Comparison of ENCODE assay signal across 37 cellular contexts in genomic region chr12:66115083-66115600, GRCh38.
"Had no signal": no experiment of that assay in that cellular context is flagged by ENCODE, and none has a peak within 500 bp of the region (broad histone marks: within the 10 kb centered on the region; RNA-seq: fewer than 3 reads in every experiment).

No MANE protein-coding gene starts in this region.

- H3K4me3 Mint-ChIP-seq: activated CD4-positive, alpha-beta T cell treated with anti-CD3 and anti-CD28 coated beads for 36 hours; activated CD4-positive, alpha-beta T cell treated with anti-CD3 and anti-CD28 coated beads, Interleukin-2, amount 10 ng/mL, durations not matched to agents 7 days and 5 days; activated CD8-positive, alpha-beta memory T cell treated with anti-CD3 and anti-CD28 coated beads, Interleukin-2, amount 10 ng/mL, durations not matched to agents 7 days and 5 days; activated naive CD8-positive, alpha-beta T cell treated with anti-CD3 and anti-CD28 coated beads for 36 hours; T-helper 1 cell treated with Interleukin-12 subunit alpha and Interleukin-12 subunit beta and Interleukin-4 antibody, amounts not matched to agents 30 μg/mL and 1 μg/mL, for 36 hours; T-helper 2 cell treated with Interferon-gamma antibody and Interleukin-4, amounts not matched to agents 5 μg/mL and 100 μg/mL, for 36 hours; WTC11 had no signal

- ATAC-seq: activated CD4-positive, alpha-beta T cell treated with anti-CD3 and anti-CD28 coated beads for 36 hours; activated CD4-positive, CD25-positive, alpha-beta regulatory T cell treated with anti-CD3 and anti-CD28 coated beads, Interleukin-2, amount 50 U/mL, for 24 hours; activated CD8-positive, alpha-beta memory T cell treated with anti-CD3 and anti-CD28 coated beads, Interleukin-2, amount 10 ng/mL, durations not matched to agents 7 days and 5 days; Panc1; WTC11 had no signal

- H3K4me3 ChIP-seq: MG63, SJSA1 had no signal

- DNase-seq: activated CD4-positive, alpha-beta T cell treated with anti-CD3 and anti-CD28 coated beads for 36 hours; activated CD4-positive, alpha-beta T cell treated with anti-CD3 and anti-CD28 coated beads, Interleukin-2, amount 10 ng/mL, durations not matched to agents 7 days and 5 days; activated CD4-positive, alpha-beta T cell treated with anti-CD3 and anti-CD28 coated beads, Interleukin-2, amount 50 U/mL, for 48 hours; activated CD8-positive, alpha-beta memory T cell treated with anti-CD3 and anti-CD28 coated beads for 24 hours; activated CD8-positive, alpha-beta memory T cell treated with anti-CD3 and anti-CD28 coated beads, Interleukin-2, amount 10 ng/mL, durations not matched to agents 7 days and 5 days; activated CD8-positive, alpha-beta memory T cell treated with anti-CD3 and anti-CD28 coated beads, Interleukin-2, amount 50 U/mL, for 48 hours; activated effector memory CD4-positive, alpha-beta T cell treated with anti-CD3 and anti-CD28 coated beads, Interleukin-2, amount 50 U/mL, for 16 hours; activated naive CD4-positive, alpha-beta T cell; activated naive CD4-positive, alpha-beta T cell treated with anti-CD3 and anti-CD28 coated beads, Interleukin-2, amount 50 U/mL, for 16 hours; activated naive CD8-positive, alpha-beta T cell treated with anti-CD3 and anti-CD28 coated beads for 36 hours; activated T-cell treated with anti-CD3 and anti-CD28 coated beads, Interleukin-2, amount 50 U/mL, for 48 hours; amniotic stem cell; aorta; brain microvascular endothelial cell; central memory CD4-positive, alpha-beta T cell; Kasumi-1; KBM-7; MG63; MV-4-11; NCI-H1105; NCI-H1417 treated with DMSO at 0.1 percent for 48 hours; NCI-H1694 treated with DMSO at 0.1 percent for 48 hours; NCI-H2081; NCI-H2171 treated with DMSO at 0.1 percent for 48 hours; NCI-H2227 treated with DMSO at 0.1 percent for 48 hours; NCI-H446; NCI-H510A treated with DMSO at 0.1 percent for 48 hours; NCI-H526 treated with DMSO at 0.1 percent for 48 hours; NCI-H774; SHP77; SK-N-SH had no signal

- H3K27ac Mint-ChIP-seq: activated CD4-positive, alpha-beta T cell treated with anti-CD3 and anti-CD28 coated beads for 36 hours; activated CD4-positive, alpha-beta T cell treated with anti-CD3 and anti-CD28 coated beads, Interleukin-2, amount 10 ng/mL, durations not matched to agents 7 days and 5 days; activated CD8-positive, alpha-beta memory T cell treated with anti-CD3 and anti-CD28 coated beads, Interleukin-2, amount 10 ng/mL, durations not matched to agents 7 days and 5 days; activated naive CD8-positive, alpha-beta T cell treated with anti-CD3 and anti-CD28 coated beads for 36 hours; T-helper 1 cell treated with Interleukin-12 subunit alpha and Interleukin-12 subunit beta and Interleukin-4 antibody, amounts not matched to agents 30 μg/mL and 1 μg/mL, for 36 hours; T-helper 2 cell treated with Interferon-gamma antibody and Interleukin-4, amounts not matched to agents 5 μg/mL and 100 μg/mL, for 36 hours; WTC11 had no signal

- H3K9me3 ChIP-seq: MG63, SJSA1, SK-N-SH had no signal

- H3K36me3 ChIP-seq: brain microvascular endothelial cell, MG63 had no signal

- H3K27me3 ChIP-seq: brain microvascular endothelial cell, MG63, SJSA1 had no signal

- H3K27ac ChIP-seq: brain microvascular endothelial cell, SJSA1 had no signal

- H3K27me3 Mint-ChIP-seq: activated CD4-positive, alpha-beta T cell treated with anti-CD3 and anti-CD28 coated beads for 36 hours; activated naive CD8-positive, alpha-beta T cell treated with anti-CD3 and anti-CD28 coated beads for 36 hours had no signal

- H3K9me3 Mint-ChIP-seq: activated CD4-positive, alpha-beta T cell treated with anti-CD3 and anti-CD28 coated beads, Interleukin-2, amount 10 ng/mL, durations not matched to agents 7 days and 5 days; activated naive CD8-positive, alpha-beta T cell treated with anti-CD3 and anti-CD28 coated beads for 36 hours; T-helper 1 cell treated with Interleukin-12 subunit alpha and Interleukin-12 subunit beta and Interleukin-4 antibody, amounts not matched to agents 30 μg/mL and 1 μg/mL, for 36 hours; T-helper 2 cell treated with Interferon-gamma antibody and Interleukin-4, amounts not matched to agents 5 μg/mL and 100 μg/mL, for 36 hours; WTC11 had no signal

- H3K36me3 Mint-ChIP-seq: WTC11 had no signal
